ENCODE assay signal across 9 cellular contexts in genomic region chr5:137605377-137605776, GRCh38.
DNase-seq lines count a peak whose midpoint lies in the region; ATAC-seq and TF ChIP-seq lines count a peak whose summit lies in the region.
"Had no signal": no experiment of that assay in that cellular context is flagged by ENCODE, and none has a peak within 500 bp of the region (broad histone marks: within the 10 kb centered on the region; RNA-seq: fewer than 3 reads in every experiment).

No MANE protein-coding gene starts in this region.

- H3K27me3 ChIP-seq in Panc1 (ENCODE audit: control insufficient read depth, insufficient read depth, low read length) (peaks cover 23% of the 10 kb centered on the region), foreskin keratinocyte (peaks cover 40% of the 10 kb centered on the region)

- H3K4me1 ChIP-seq in Panc1 (ENCODE audit: control insufficient read depth, insufficient read depth, low read length) (no peaks in the 10 kb centered on the region), foreskin keratinocyte (peaks cover 3% of the 10 kb centered on the region)

- no peak for ATAC-seq in Panc1
- no peak for ATAC-seq in foreskin keratinocyte
- ATAC-seq in HG02970 (IDR thresholded peaks at IDR 0.05; ENCODE audit: low FRiP score, unreplicated experiment) = no peak

- H3K27ac ChIP-seq in Panc1 (ENCODE audit: low read length) (no peak overlapping the region), foreskin keratinocyte (no peak overlapping the region)

- CTCF ChIA-PET in Panc1 (lab: Charles Lee) = interaction anchor here (0.8 kb wide), 1 partner anchor 285 kb away, joined by 3 read pairs; no protein-coding TSS in a partner anchor

- H3K4me3 ChIP-seq in Panc1 (ENCODE audit: low read depth in 2 of 2, low read length in 2 of 2) = no peak overlapping the region

- no peaks in the 10 kb centered on the region for H3K36me3 ChIP-seq in Panc1 (ENCODE audit: control insufficient read depth, insufficient read depth, low read length)

- intact Hi-C loops in Panc1 (cut with micrococcal nuclease; ENCODE audit: unreplicated experiment) = no loop called here
- intact Hi-C loops in posterior vena cava (cut with DNase I) = no loop called here

- no peaks in the 10 kb centered on the region for H3K9me3 ChIP-seq in Panc1 (ENCODE audit: control insufficient read depth, insufficient read depth, low read depth, low read length)

- BruUV-seq in Panc1 (replicated peaks; lab: Mats Ljungman, UMichigan) = no TSS peak

- TF ChIP-seq CTCF in LNCAP (IDR thresholded peaks at IDR 0.05) (peak; percentile 21; the same call in 1 of the 2 replicates), Panc1 (IDR thresholded peaks at IDR 0.05) (0 out of 2 replicates have a peak, but pooled peaks have one; percentile 15), foreskin keratinocyte (conservative IDR thresholded peaks at IDR 0.05) (peak; percentile 40)

- POLR2A ChIA-PET in Panc1 (lab: Charles Lee) = interaction anchor here (1.0 kb wide), 1 partner anchor 341 kb away, joined by 3 read pairs; no protein-coding TSS in a partner anchor

- DNase-seq in COLO668 (lab: John Stamatoyannopoulos, UW; ENCODE audit: unreplicated experiment) (peak; percentile 3), Panc1 (ENCODE audit: low read depth, low spot score) (no peak), foreskin keratinocyte (no peak), posterior vena cava (ENCODE audit: low spot score) (no peak), SKM-1 treated with dmso at 0.1 percent for 144 hours (lab: John Stamatoyannopoulos, UW; ENCODE audit: unreplicated experiment) (no peak), RKO (ENCODE audit: low spot score) (no peak)
- DNase-seq: activated CD8-positive, alpha-beta memory T cell treated with anti-CD3 and anti-CD28 coated beads for 24 hours had no signal

- in situ Hi-C loops in Panc1 (cut with HindIII; ENCODE audit: low pct_unique_long_range_greater_than_20kb, low sequenced_read_pairs) = no loop called here
